In the genomic region with DNA sequence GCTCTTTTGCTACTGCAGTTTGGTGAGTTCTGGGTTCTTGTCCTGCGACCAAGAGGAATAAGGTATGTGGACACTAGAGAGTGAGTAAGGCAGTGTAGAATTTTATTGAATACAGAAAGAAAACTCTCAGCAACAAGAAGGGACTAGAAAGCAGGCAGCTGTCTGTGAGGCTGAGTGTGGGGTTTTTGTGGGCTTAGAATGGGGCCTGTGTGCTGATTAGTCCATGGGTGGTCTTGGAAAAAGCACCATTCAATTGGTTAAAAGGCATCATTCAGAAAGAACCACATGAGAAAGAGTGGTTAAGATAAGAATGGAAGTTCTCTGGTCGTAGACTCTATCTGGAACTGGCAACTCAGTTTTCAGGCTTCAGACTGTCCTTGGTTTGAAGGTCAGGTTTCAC, we compare ENCODE assay signal across 23 cellular contexts.
DNase-seq lines count a peak whose midpoint lies in the region; ATAC-seq, FAIRE-seq and TF ChIP-seq lines count a peak whose summit lies in the region.
"Had no signal": no experiment of that assay in that cellular context is flagged by ENCODE, and none has a peak within 500 bp of the region (broad histone marks: within the 10 kb centered on the region; RNA-seq: fewer than 3 reads in every experiment).

No MANE protein-coding gene starts in this region.

- H3K36me3 Mint-ChIP-seq in astrocyte (ENCODE audit: low read depth, unreplicated experiment) (no peaks in the 10 kb centered on the region), neural progenitor cell (no peaks in the 10 kb centered on the region)
- H3K36me3 Mint-ChIP-seq: CD4-positive, alpha-beta memory T cell had no signal

- no peak for ATAC-seq in HCT116
- no peak for ATAC-seq in PC-3

- H3K27ac Mint-ChIP-seq in astrocyte (ENCODE audit: unreplicated experiment) (peak overlapping the region; percentile 66), neural progenitor cell (no peak overlapping the region)
- H3K27ac Mint-ChIP-seq: CD4-positive, alpha-beta memory T cell had no signal

- POLR2A ChIA-PET in HCT116 (lab: Charles Lee): no interaction called here
- POLR2A ChIA-PET in PC-3 (lab: Charles Lee; ENCODE audit: unreplicated experiment): no interaction called here

- TF ChIP-seq POLR2A in HCT116 (IDR thresholded peaks at IDR 0.05; ENCODE audit: borderline replicate concordance, extremely low read depth, insufficient read depth, insufficient read length): no peak

- intact Hi-C loops in HCT116 (cut with micrococcal nuclease) (no loop called here), PC-3 (cut with micrococcal nuclease) (no loop called here)

- no peak overlapping the region for H3K4me3 ChIP-seq in HCT116 (replicated peaks in 1 of 2; ENCODE audit: low read depth in 1 of 2, low read length in 2 of 2)
- H3K4me3 ChIP-seq in PC-3 (ENCODE audit: low read length): no peak overlapping the region
- no peak overlapping the region for H3K4me3 ChIP-seq in astrocyte (ENCODE audit: insufficient read depth, low read depth, low read length)
- H3K4me3 ChIP-seq in neural progenitor cell: no peak overlapping the region
- H3K4me3 ChIP-seq: PC-9 had no signal

- H3K9me3 Mint-ChIP-seq in astrocyte (ENCODE audit: unreplicated experiment): no peaks in the 10 kb centered on the region
- H3K9me3 Mint-ChIP-seq in neural progenitor cell: no peaks in the 10 kb centered on the region

- H3K9ac ChIP-seq in HCT116 (ENCODE audit: low read length): no peak overlapping the region
- H3K9ac ChIP-seq in PC-3 (ENCODE audit: low read length): no peak overlapping the region
- H3K9ac ChIP-seq in astrocyte (ENCODE audit: low read length): no peak overlapping the region
- H3K9ac ChIP-seq in neural progenitor cell: no peak overlapping the region
- H3K9ac ChIP-seq: SK-N-SH had no signal

- H3K4me1 Mint-ChIP-seq in astrocyte (ENCODE audit: low read depth, unreplicated experiment): peaks cover 18% of the 10 kb centered on the region
- peaks cover 7% of the 10 kb centered on the region for H3K4me1 Mint-ChIP-seq in neural progenitor cell
- H3K4me1 Mint-ChIP-seq: CD4-positive, alpha-beta memory T cell had no signal

- H3F3A ChIP-seq in PC-3 (ENCODE audit: low read length, unreplicated experiment) (no peaks in the 10 kb centered on the region), neural progenitor cell (ENCODE audit: low read depth) (peaks cover 4% of the 10 kb centered on the region)

- H2AFZ ChIP-seq in HCT116 (ENCODE audit: low read depth, low read length, poor library complexity, severe bottlenecking) (peak overlapping the region; percentile 74), PC-3 (ENCODE audit: low read length) (0 out of 2 replicates have a peak overlapping the region, but pooled peaks have one; percentile 10), astrocyte (ENCODE audit: low read depth, low read length) (no peak overlapping the region), neural progenitor cell (replicated peaks) (no peak overlapping the region)
- H2AFZ ChIP-seq: PC-9 had no signal

- no peaks in the 10 kb centered on the region for H3K36me3 ChIP-seq in HCT116 (ENCODE audit: control insufficient read depth in 1 of 2, insufficient read depth in 2 of 2, low read length in 2 of 2)
- no peaks in the 10 kb centered on the region for H3K36me3 ChIP-seq in PC-3 (ENCODE audit: low read depth, low read length)
- H3K36me3 ChIP-seq in astrocyte (ENCODE audit: insufficient read depth, low read length): no peaks in the 10 kb centered on the region
- no peaks in the 10 kb centered on the region for H3K36me3 ChIP-seq in neural progenitor cell

- RAD21 ChIA-PET in HCT116 (lab: Charles Lee; ENCODE audit: low non-redundant PET in 1 of 2, low total read pairs in 2 of 2, uncharacterized antibody in 2 of 2, unreplicated experiment in 2 of 2): no interaction called here

- H3K4me1 ChIP-seq in HCT116 (ENCODE audit: control insufficient read depth in 1 of 2, insufficient read depth in 2 of 2, low read length in 2 of 2): peaks cover 0 to 4% of the 10 kb centered on the region in 2 experiments; a peak in 1 of 4 replicates
- H3K4me1 ChIP-seq in PC-3 (ENCODE audit: insufficient read depth, low read length): no peaks in the 10 kb centered on the region
- H3K4me1 ChIP-seq in astrocyte (ENCODE audit: insufficient read depth, low read length): no peaks in the 10 kb centered on the region
- H3K4me1 ChIP-seq in neural progenitor cell: peaks cover 5% of the 10 kb centered on the region

- BruUV-seq in HCT116 (replicated peaks; lab: Mats Ljungman, UMichigan): no TSS peak
- BruUV-seq in PC-3 (replicated peaks; lab: Mats Ljungman, UMichigan): no TSS peak

- H3K9me2 ChIP-seq in HCT116 (ENCODE audit: insufficient read depth) (no peaks in the 10 kb centered on the region), PC-3 (replicated peaks; ENCODE audit: low read length) (no peaks in the 10 kb centered on the region)
- H3K9me2 ChIP-seq: SK-N-SH had no signal

- no peak overlapping the region for H3K4me2 ChIP-seq in HCT116 (ENCODE audit: low read length)
- no peak overlapping the region for H3K4me2 ChIP-seq in PC-3 (ENCODE audit: low read length)
- H3K4me2 ChIP-seq in astrocyte (ENCODE audit: low read length): no peak overlapping the region
- H3K4me2 ChIP-seq in neural progenitor cell: no peak overlapping the region
- H3K4me2 ChIP-seq: PC-9, SK-N-SH had no signal

- TF ChIP-seq RAD21 in HCT116 (IDR thresholded peaks at IDR 0.05; ENCODE audit: low read depth): no peak

- H3K9me3 ChIP-seq in HCT116 (ENCODE audit: control insufficient read depth in 1 of 2, insufficient read depth in 1 of 2, low read depth in 1 of 2, low read length in 2 of 2) (no peaks in the 10 kb centered on the region), PC-3 (ENCODE audit: low read length) (no peaks in the 10 kb centered on the region), astrocyte (ENCODE audit: insufficient read depth, low read depth, low read length) (no peaks in the 10 kb centered on the region), neural progenitor cell (ENCODE audit: low read depth) (no peaks in the 10 kb centered on the region)
- H3K9me3 ChIP-seq: SK-N-SH had no signal

- H4K20me1 ChIP-seq in HCT116 (ENCODE audit: insufficient read depth) (no peaks in the 10 kb centered on the region), PC-3 (ENCODE audit: low read length) (no peaks in the 10 kb centered on the region), astrocyte (ENCODE audit: insufficient read depth, low read length) (no peaks in the 10 kb centered on the region), neural progenitor cell (ENCODE audit: low read depth) (no peaks in the 10 kb centered on the region)

- no peak overlapping the region for H3K4me3 Mint-ChIP-seq in astrocyte (ENCODE audit: unreplicated experiment)
- H3K4me3 Mint-ChIP-seq in neural progenitor cell: no peak overlapping the region
- H3K4me3 Mint-ChIP-seq: CD4-positive, alpha-beta memory T cell had no signal

- TF ChIP-seq CTCF in HCT116 (IDR thresholded peaks at IDR 0.05 in 2 of 3, conservative IDR thresholded peaks at IDR 0.05 in 1 of 3; ENCODE audit: borderline replicate concordance in 1 of 3, insufficient read depth in 1 of 3, low read depth in 2 of 3, low read length in 2 of 3) (no peak), PC-3 (conservative IDR thresholded peaks at IDR 0.05; ENCODE audit: low read depth, low read length) (no peak), astrocyte (IDR thresholded peaks at IDR 0.05; ENCODE audit: insufficient read depth, low read depth, low read length) (no peak), neural progenitor cell (IDR thresholded peaks at IDR 0.05) (no peak), GM20000 (IDR thresholded peaks at IDR 0.05; ENCODE audit: extremely low read depth, missing control alignments) (no peak)

- no peaks in the 10 kb centered on the region for H3K27me3 Mint-ChIP-seq in astrocyte (ENCODE audit: low read depth, unreplicated experiment)
- no peaks in the 10 kb centered on the region for H3K27me3 Mint-ChIP-seq in neural progenitor cell (ENCODE audit: insufficient read depth, low read depth)
- H3K27me3 Mint-ChIP-seq: CD4-positive, alpha-beta memory T cell had no signal

- CTCF ChIA-PET in HCT116 (lab: Charles Lee) (no interaction called here), PC-3 (lab: Charles Lee) (no interaction called here)

- H3K27ac ChIP-seq in HCT116 (ENCODE audit: low read depth, low read length) (no peak overlapping the region), PC-3 (ENCODE audit: low read length) (no peak overlapping the region), astrocyte (ENCODE audit: low read depth, low read length) (no peak overlapping the region), neural progenitor cell (no peak overlapping the region)
- H3K27ac ChIP-seq: HL-60, PC-9 had no signal

- H3K79me2 ChIP-seq in HCT116 (ENCODE audit: insufficient read depth, low read length) (no peaks in the 10 kb centered on the region), PC-3 (ENCODE audit: low read length) (no peaks in the 10 kb centered on the region), astrocyte (ENCODE audit: insufficient read depth, low read length) (no peaks in the 10 kb centered on the region), neural progenitor cell (ENCODE audit: low read depth) (no peaks in the 10 kb centered on the region)

- FAIRE-seq in astrocyte (lab: Jason Lieb, UNC): no peak

- no peaks in the 10 kb centered on the region for H3K27me3 ChIP-seq in HCT116 (ENCODE audit: insufficient read depth, low read length)
- no peaks in the 10 kb centered on the region for H3K27me3 ChIP-seq in PC-3 (ENCODE audit: low read length)
- H3K27me3 ChIP-seq in astrocyte (ENCODE audit: insufficient read depth, low read length): no peaks in the 10 kb centered on the region
- H3K27me3 ChIP-seq in neural progenitor cell: no peaks in the 10 kb centered on the region

- no peak for DNase-seq in HCT116 (ENCODE audit: low read depth, low spot score)
- DNase-seq in PC-3: no peak
- DNase-seq in astrocyte (ENCODE audit: low read depth): no peak
- peak; percentile 38 for DNase-seq in neural progenitor cell (ENCODE audit: low spot score)
- DNase-seq in GM19240 (ENCODE audit: insufficient read length, low spot score): no peak
- no peak for DNase-seq in retina
- DNase-seq in GM20000 (ENCODE audit: low spot score): no peak
- DNase-seq: C1 segment of cervical spinal cord; CD4-positive, alpha-beta memory T cell; COR-L47; DMS53; Karpas-422; NCI-H1092 treated with DMSO at 0.1 percent for 48 hours; NCI-H1436 treated with DMSO at 0.1 percent for 48 hours; NCI-H187 treated with DMSO at 0.1 percent for 48 hours; NCI-H524; NCI-H748 treated with DMSO at 0.1 percent for 48 hours; PC-9; RPMI8226; SHP77; SK-N-SH; SW 1271 had no signal

TF ChIP-seq in HCT116, 20 proteins besides CTCF, POLR2A, EP300 and RAD21:
- TF ChIP-seq SP1 (IDR thresholded peaks at IDR 0.05; ENCODE audit: low read depth) (no peak), CBX3 (IDR thresholded peaks at IDR 0.05; ENCODE audit: low read depth) (no peak)
- TF ChIP-seq, protein P1, sequence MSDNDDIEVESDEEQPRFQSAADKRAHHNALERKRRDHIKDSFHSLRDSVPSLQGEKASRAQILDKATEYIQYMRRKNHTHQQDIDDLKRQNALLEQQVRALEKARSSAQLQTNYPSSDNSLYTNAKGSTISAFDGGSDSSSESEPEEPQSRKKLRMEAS (IDR thresholded peaks at IDR 0.05): no peak

Comparison
In these comparisons a context has a peak if more than half of its experiments do, and no peak if none do; other contexts are left out.
1. H2AFZ ChIP-seq: peak in HCT116 (single experiment) and PC-3 (single experiment); none in astrocyte (single experiment) and neural progenitor cell (single experiment).